In the genomic region with DNA sequence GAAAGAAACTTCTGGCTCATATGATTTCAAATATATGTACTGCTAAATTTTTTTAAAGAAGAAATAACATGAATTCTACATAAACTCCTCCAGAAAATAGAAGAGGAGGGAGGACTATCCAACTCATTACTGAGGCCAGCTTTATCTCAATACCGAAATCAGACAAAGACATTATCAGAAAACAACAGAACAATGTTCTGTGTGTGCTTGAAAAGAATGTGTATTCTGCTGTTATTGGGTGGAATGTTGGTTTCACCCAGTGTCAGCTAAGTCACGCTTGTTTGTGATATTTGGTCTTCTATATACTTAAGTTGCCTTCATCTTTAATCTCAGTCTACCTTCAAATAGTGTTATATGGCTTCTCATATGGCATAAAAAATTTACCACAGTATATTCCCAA, we compare ENCODE assay signal across 1 cellular context.
TF ChIP-seq lines count a peak whose summit lies in the region.

No MANE protein-coding gene starts in this region.

TF ChIP-seq in K562, 482 proteins besides CTCF, POLR2A, EP300 and RAD21:
- TF ChIP-seq DDX20 (tag; IDR thresholded peaks at IDR 0.05; ENCODE audit: low read depth): no peak
- TF ChIP-seq SOX6 (IDR thresholded peaks at IDR 0.05): peak; percentile 39; the same call in 1 of the 2 replicates
